ENCODE assay signal across 10 cellular contexts in genomic region chr12:111440152-111440551, GRCh38. TPM values are rescaled to one million over a fixed set of nuclear protein-coding genes. Genes with fewer than 3 reads are reported as not detected.
A peak's percentile ranks its signal among the peaks of the same experiment; 100 is the strongest.
DNase-seq lines count a peak whose midpoint lies in the region; ATAC-seq and TF ChIP-seq lines count a peak whose summit lies in the region.
"Had no signal": no experiment of that assay in that cellular context is flagged by ENCODE, and none has a peak within 500 bp of the region (broad histone marks: within the 10 kb centered on the region; RNA-seq: fewer than 3 reads in every experiment).

No MANE protein-coding gene starts in this region.

- H3K36me3 ChIP-seq in left lung (peaks cover 0 to 35% of the 10 kb centered on the region in 2 donors), thyroid gland (no peaks in the 10 kb centered on the region)

- TF ChIP-seq POLR2A in thyroid gland (IDR thresholded peaks at IDR 0.05): no peak

- peaks cover 19 to 100% of the 10 kb centered on the region in 2 donors for H3K4me1 ChIP-seq in left lung
- peaks cover 20 to 94% of the 10 kb centered on the region in 2 donors for H3K4me1 ChIP-seq in thyroid gland

- WGBS in thyroid gland, 2 donors: 53 to 54% methylated on average over 8 of the region's 8 CpGs

- ATAC-seq in activated naive CD4-positive, alpha-beta T cell treated with anti-CD3 and anti-CD28 coated beads, Interleukin-2, amount 50 U/mL, for 72 hours: no peak
- ATAC-seq in left lung: no peak
- no peak for ATAC-seq in stimulated activated naive CD8-positive, alpha-beta T cell treated with anti-CD3 and anti-CD28 coated beads, Interleukin-15, amount 100 ng/mL, for 72 hours

- peak overlapping the region; percentile 19 for H3K27ac Mint-ChIP-seq in activated naive CD4-positive, alpha-beta T cell treated with anti-CD3 and anti-CD28 coated beads for 36 hours
- no peak overlapping the region for H3K27ac Mint-ChIP-seq in activated naive CD4-positive, alpha-beta T cell treated with anti-CD3 and anti-CD28 coated beads, Interleukin-2, amount 50 U/mL, for 72 hours
- peak overlapping the region; percentile 6 for H3K27ac Mint-ChIP-seq in activated T-helper 1 cell treated with anti-CD3 and anti-CD28 coated beads, Interleukin-12 subunit alpha, Interleukin-12 subunit beta, Interleukin-2, Interleukin-4 antibody, amounts not matched to agents 30 ng/mL and 10 ng/mL and 1 ng/mL, durations not matched to agents 14 hours and 24 hours and 36 hours
- H3K27ac Mint-ChIP-seq in stimulated activated naive CD8-positive, alpha-beta T cell treated with anti-CD3 and anti-CD28 coated beads, Interleukin-15, amount 100 ng/mL, for 72 hours: peak overlapping the region in 1 of 2 donors; percentile 90

- no peak overlapping the region for H3K4me3 Mint-ChIP-seq in activated naive CD4-positive, alpha-beta T cell treated with anti-CD3 and anti-CD28 coated beads for 36 hours
- no peak overlapping the region for H3K4me3 Mint-ChIP-seq in activated T-helper 1 cell treated with anti-CD3 and anti-CD28 coated beads, Interleukin-12 subunit alpha, Interleukin-12 subunit beta, Interleukin-2, Interleukin-4 antibody, amounts not matched to agents 30 ng/mL and 10 ng/mL and 1 ng/mL, durations not matched to agents 14 hours and 24 hours and 36 hours
- H3K4me3 Mint-ChIP-seq in stimulated activated naive CD8-positive, alpha-beta T cell treated with anti-CD3 and anti-CD28 coated beads, Interleukin-15, amount 100 ng/mL, for 72 hours: peak overlapping the region in 1 of 2 donors; percentile 20

- H3K27ac ChIP-seq in left lung: peak overlapping the region; percentile 2 to 38
- H3K27ac ChIP-seq in thyroid gland: peak overlapping the region; percentile 14 to 40 (median 31)

- no peak for DNase-seq in activated naive CD4-positive, alpha-beta T cell treated with anti-CD3 and anti-CD28 coated beads for 36 hours
- DNase-seq in activated naive CD4-positive, alpha-beta T cell treated with anti-CD3 and anti-CD28 coated beads, Interleukin-2, amount 50 U/mL, for 72 hours (ENCODE audit: low spot score in 2 of 2): no peak
- DNase-seq in activated T-helper 1 cell treated with anti-CD3 and anti-CD28 coated beads, Interleukin-12 subunit alpha, Interleukin-12 subunit beta, Interleukin-2, Interleukin-4 antibody, amounts not matched to agents 30 ng/mL and 10 ng/mL and 1 ng/mL, durations not matched to agents 14 hours and 24 hours and 36 hours (ENCODE audit: low spot score): no peak
- peak in 1 of 2 donors; percentile 31 for DNase-seq in left lung
- peak; percentile 68 to 77 for DNase-seq in thyroid gland
- DNase-seq in stimulated activated naive CD8-positive, alpha-beta T cell treated with anti-CD3 and anti-CD28 coated beads, Interleukin-15, amount 100 ng/mL, for 72 hours: no peak
- no peak for DNase-seq in SKM-1 (lab: John Stamatoyannopoulos, UW; ENCODE audit: unreplicated experiment)
- no peak for DNase-seq in effector CD4-positive, alpha-beta T cell
- DNase-seq: KG1, kidney glomerular epithelial cell had no signal

- no peaks in the 10 kb centered on the region for H3K27me3 Mint-ChIP-seq in activated naive CD4-positive, alpha-beta T cell treated with anti-CD3 and anti-CD28 coated beads for 36 hours (ENCODE audit: low read depth)
- no peaks in the 10 kb centered on the region for H3K27me3 Mint-ChIP-seq in activated T-helper 1 cell treated with anti-CD3 and anti-CD28 coated beads, Interleukin-12 subunit alpha, Interleukin-12 subunit beta, Interleukin-2, Interleukin-4 antibody, amounts not matched to agents 30 ng/mL and 10 ng/mL and 1 ng/mL, durations not matched to agents 14 hours and 24 hours and 36 hours (ENCODE audit: insufficient read depth)
- no peaks in the 10 kb centered on the region for H3K27me3 Mint-ChIP-seq in stimulated activated naive CD8-positive, alpha-beta T cell treated with anti-CD3 and anti-CD28 coated beads, Interleukin-15, amount 100 ng/mL, for 72 hours

- H3K9me3 ChIP-seq in left lung (no peaks in the 10 kb centered on the region), thyroid gland (no peaks in the 10 kb centered on the region)

- CTCF ChIA-PET in activated naive CD4-positive, alpha-beta T cell treated with anti-CD3 and anti-CD28 coated beads for 36 hours (lab: Charles Lee): interaction anchor here (4.3 to 23.4 kb wide), 2 partner anchors 11 to 36 kb away, joined by 31 to 763 read pairs; partner anchors contain the start of gene SH2B3

- H3K4me3 ChIP-seq in left lung: no peak overlapping the region
- H3K4me3 ChIP-seq in thyroid gland (replicated peaks in 1 of 3): no peak overlapping the region

- peaks cover 5% of the 10 kb centered on the region for H3K36me3 Mint-ChIP-seq in activated naive CD4-positive, alpha-beta T cell treated with anti-CD3 and anti-CD28 coated beads for 36 hours (ENCODE audit: low read depth)
- H3K36me3 Mint-ChIP-seq in activated naive CD4-positive, alpha-beta T cell treated with anti-CD3 and anti-CD28 coated beads, Interleukin-2, amount 50 U/mL, for 72 hours: peaks cover 5 to 6% of the 10 kb centered on the region in 2 donors
- H3K36me3 Mint-ChIP-seq in activated T-helper 1 cell treated with anti-CD3 and anti-CD28 coated beads, Interleukin-12 subunit alpha, Interleukin-12 subunit beta, Interleukin-2, Interleukin-4 antibody, amounts not matched to agents 30 ng/mL and 10 ng/mL and 1 ng/mL, durations not matched to agents 14 hours and 24 hours and 36 hours (ENCODE audit: low read depth): peaks cover 43% of the 10 kb centered on the region

- no peak for TF ChIP-seq CTCF in left lung (IDR thresholded peaks at IDR 0.05)
- TF ChIP-seq CTCF in thyroid gland (IDR thresholded peaks at IDR 0.05): no peak

- intact Hi-C loops in activated naive CD4-positive, alpha-beta T cell treated with anti-CD3 and anti-CD28 coated beads for 36 hours (cut with micrococcal nuclease): no loop called here
- intact Hi-C loops in activated T-helper 1 cell treated with anti-CD3 and anti-CD28 coated beads, Interleukin-12 subunit alpha, Interleukin-12 subunit beta, Interleukin-2, Interleukin-4 antibody, amounts not matched to agents 30 ng/mL and 10 ng/mL and 1 ng/mL, durations not matched to agents 14 hours and 24 hours and 36 hours (cut with micrococcal nuclease): no loop called here
- intact Hi-C loops in left lung (cut with DNase I): no loop called here
- intact Hi-C loops in thyroid gland (cut with DNase I): no loop called here

- H3K9me3 Mint-ChIP-seq in activated naive CD4-positive, alpha-beta T cell treated with anti-CD3 and anti-CD28 coated beads for 36 hours: no peaks in the 10 kb centered on the region
- no peaks in the 10 kb centered on the region for H3K9me3 Mint-ChIP-seq in activated naive CD4-positive, alpha-beta T cell treated with anti-CD3 and anti-CD28 coated beads, Interleukin-2, amount 50 U/mL, for 72 hours
- no peaks in the 10 kb centered on the region for H3K9me3 Mint-ChIP-seq in activated T-helper 1 cell treated with anti-CD3 and anti-CD28 coated beads, Interleukin-12 subunit alpha, Interleukin-12 subunit beta, Interleukin-2, Interleukin-4 antibody, amounts not matched to agents 30 ng/mL and 10 ng/mL and 1 ng/mL, durations not matched to agents 14 hours and 24 hours and 36 hours
- no peaks in the 10 kb centered on the region for H3K9me3 Mint-ChIP-seq in stimulated activated naive CD8-positive, alpha-beta T cell treated with anti-CD3 and anti-CD28 coated beads, Interleukin-15, amount 100 ng/mL, for 72 hours

- H3K4me1 Mint-ChIP-seq in activated naive CD4-positive, alpha-beta T cell treated with anti-CD3 and anti-CD28 coated beads for 36 hours (ENCODE audit: low read depth): peaks cover 92% of the 10 kb centered on the region
- peaks cover 88% of the 10 kb centered on the region for H3K4me1 Mint-ChIP-seq in activated T-helper 1 cell treated with anti-CD3 and anti-CD28 coated beads, Interleukin-12 subunit alpha, Interleukin-12 subunit beta, Interleukin-2, Interleukin-4 antibody, amounts not matched to agents 30 ng/mL and 10 ng/mL and 1 ng/mL, durations not matched to agents 14 hours and 24 hours and 36 hours (ENCODE audit: low read depth)
- peaks cover 100% of the 10 kb centered on the region for H3K4me1 Mint-ChIP-seq in stimulated activated naive CD8-positive, alpha-beta T cell treated with anti-CD3 and anti-CD28 coated beads, Interleukin-15, amount 100 ng/mL, for 72 hours

- H3K27me3 ChIP-seq in left lung (no peaks in the 10 kb centered on the region), thyroid gland (no peaks in the 10 kb centered on the region)

RNA-seq across cellular contexts. Expression of gene SH2B3, which starts 34.4 kb away (rescaled TPM):
- 10 to 100 TPM; 21.1 to 21.3 TPM for total RNA-seq in activated naive CD4-positive, alpha-beta T cell treated with anti-CD3 and anti-CD28 coated beads for 36 hours
- total RNA-seq in activated naive CD4-positive, alpha-beta T cell treated with anti-CD3 and anti-CD28 coated beads, Interleukin-2, amount 50 U/mL, for 72 hours: 10 to 100 TPM; 18.0 to 24.6 TPM
- total RNA-seq in activated T-helper 1 cell treated with anti-CD3 and anti-CD28 coated beads, Interleukin-12 subunit alpha, Interleukin-12 subunit beta, Interleukin-2, Interleukin-4 antibody, amounts not matched to agents 30 ng/mL and 10 ng/mL and 1 ng/mL, durations not matched to agents 14 hours and 24 hours and 36 hours: 42.0 and 42.3 TPM in 2 replicates
- total RNA-seq in left lung: 10 to 100 TPM; 26.9 to 42.0 TPM
- total RNA-seq in thyroid gland: 10 to 100 TPM; 14.1 to 36.5 (median 25.6) TPM

Comparison
In these comparisons a context has a peak if more than half of its experiments do, and no peak if none do; other contexts are left out.
1. H3K27ac Mint-ChIP-seq: peak in activated naive CD4-positive, alpha-beta T cell treated with anti-CD3 and anti-CD28 coated beads for 36 hours (single experiment) and activated T-helper 1 cell treated with anti-CD3 and anti-CD28 coated beads, Interleukin-12 subunit alpha, Interleukin-12 subunit beta, Interleukin-2, Interleukin-4 antibody, amounts not matched to agents 30 ng/mL and 10 ng/mL and 1 ng/mL, durations not matched to agents 14 hours and 24 hours and 36 hours (single experiment); none in activated naive CD4-positive, alpha-beta T cell treated with anti-CD3 and anti-CD28 coated beads, Interleukin-2, amount 50 U/mL, for 72 hours (0 of 2).
2. DNase-seq: peak in thyroid gland (2 of 2); none in activated naive CD4-positive, alpha-beta T cell treated with anti-CD3 and anti-CD28 coated beads for 36 hours (single experiment), activated naive CD4-positive, alpha-beta T cell treated with anti-CD3 and anti-CD28 coated beads, Interleukin-2, amount 50 U/mL, for 72 hours (0 of 2), activated T-helper 1 cell treated with anti-CD3 and anti-CD28 coated beads, Interleukin-12 subunit alpha, Interleukin-12 subunit beta, Interleukin-2, Interleukin-4 antibody, amounts not matched to agents 30 ng/mL and 10 ng/mL and 1 ng/mL, durations not matched to agents 14 hours and 24 hours and 36 hours (single experiment), stimulated activated naive CD8-positive, alpha-beta T cell treated with anti-CD3 and anti-CD28 coated beads, Interleukin-15, amount 100 ng/mL, for 72 hours (0 of 2), SKM-1 (single experiment) and effector CD4-positive, alpha-beta T cell (single experiment).